8 cellular contexts compared by ENCODE assay signal in genomic region chr4:55395529-55396304, GRCh38. TPM values are rescaled to one million over a fixed set of nuclear protein-coding genes. Genes with fewer than 3 reads are reported as not detected.
A peak's percentile ranks its signal among the peaks of the same experiment; 100 is the strongest.
DNase-seq lines count a peak whose midpoint lies in the region; ATAC-seq, FAIRE-seq and TF ChIP-seq lines count a peak whose summit lies in the region.

A gene with protein sequence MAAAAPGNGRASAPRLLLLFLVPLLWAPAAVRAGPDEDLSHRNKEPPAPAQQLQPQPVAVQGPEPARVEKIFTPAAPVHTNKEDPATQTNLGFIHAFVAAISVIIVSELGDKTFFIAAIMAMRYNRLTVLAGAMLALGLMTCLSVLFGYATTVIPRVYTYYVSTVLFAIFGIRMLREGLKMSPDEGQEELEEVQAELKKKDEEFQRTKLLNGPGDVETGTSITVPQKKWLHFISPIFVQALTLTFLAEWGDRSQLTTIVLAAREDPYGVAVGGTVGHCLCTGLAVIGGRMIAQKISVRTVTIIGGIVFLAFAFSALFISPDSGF (plus strand): TSS chr4:55395957. CDS start chr4:55396190, 233 bp downstream.

- POLR2A ChIA-PET in endothelial cell of umbilical vein (lab: Charles Lee) = interaction anchor here (1.0 to 1.4 kb wide), 2 partner anchors 9 to 43 kb away, joined by 3 to 4 read pairs; no protein-coding TSS in a partner anchor

- H4K20me1 ChIP-seq in OCI-LY3 (ENCODE audit: insufficient read depth, low read length) (peaks cover 30% of the 10 kb centered on the region), endothelial cell of umbilical vein (replicated peaks; ENCODE audit: control insufficient read depth, extremely low read depth, insufficient read depth, low read length) (peaks cover 16% of the 10 kb centered on the region)

- CTCF ChIA-PET in endothelial cell of umbilical vein (lab: Charles Lee) = interaction anchor here (0.6 to 3.0 kb wide), 11 partner anchors 9 to 1441 kb away, joined by 3 to 10 read pairs (median 5); partner anchors contain the start of gene SRD5A3

- peak; percentile 35 for FAIRE-seq in endothelial cell of umbilical vein (lab: Jason Lieb, UNC)

- H3K9ac ChIP-seq in OCI-LY3 (ENCODE audit: low read length) (peak within 1 kb of the TSS; percentile 91), endothelial cell of umbilical vein (replicated peaks; ENCODE audit: extremely low read depth, insufficient read depth, low read length) (peak within 1 kb of the TSS; percentile 94)

- H3K27ac ChIP-seq in OCI-LY3 (ENCODE audit: low read length) = peak within 1 kb of the TSS; percentile 62
- peak within 1 kb of the TSS; percentile 79 for H3K27ac ChIP-seq in endothelial cell of umbilical vein (ENCODE audit: insufficient read depth, low read depth, low read length)

- TF ChIP-seq POLR2A in endothelial cell of umbilical vein (IDR thresholded peaks at IDR 0.05; ENCODE audit: low read depth, low read length) = peak; percentile 97

- DNase-seq in DMS 273 (lab: John Stamatoyannopoulos, UW; ENCODE audit: unreplicated experiment) (peak; percentile 92), HuH-7.5 (ENCODE audit: low spot score) (peak; percentile 69), activated T-cell treated with anti-CD3 and anti-CD28 coated beads for 1 hour (ENCODE audit: low read depth) (peak; percentile 79), endothelial cell of umbilical vein (ENCODE audit: low read depth, low spot score) (peak; percentile 88), middle frontal gyrus (ENCODE audit: extremely low spot score, low spot score) (peak; percentile 64)
- DNase-seq in stimulated activated CD8-positive, alpha-beta memory T cell treated with anti-CD3 and anti-CD28 coated beads, Interleukin-2, amount 100 ng/mL, for 48 hours (ENCODE audit: low read depth in 2 of 2) = peak; percentile 84 to 91

- BruUV-seq in endothelial cell of umbilical vein (replicated peaks; lab: Mats Ljungman, UMichigan) = no TSS peak

- intact Hi-C loops in endothelial cell of umbilical vein (cut with micrococcal nuclease) = loop anchor here (1.0 to 5.0 kb wide), 7 partner anchors 33 to 388 kb away; partner anchors contain the start of genes CLOCK, KDR and SRD5A3

- H2AFZ ChIP-seq in OCI-LY3 (ENCODE audit: low read depth, low read length) (peak within 1 kb of the TSS; percentile 98), endothelial cell of umbilical vein (ENCODE audit: low read depth, low read length) (peak within 1 kb of the TSS; percentile 92)

- dilution Hi-C loops in endothelial cell of umbilical vein (cut with MboI; ENCODE audit: extremely low pct_ligation_motif_present, low sequenced_read_pairs) = no loop called here

- no peaks in the 10 kb centered on the region for H3K9me3 ChIP-seq in OCI-LY3 (ENCODE audit: insufficient read depth, low read length)
- H3K9me3 ChIP-seq in endothelial cell of umbilical vein (replicated peaks; ENCODE audit: control insufficient read depth, insufficient read depth, low read length) = no peaks in the 10 kb centered on the region

- peak within 1 kb of the TSS; percentile 93 for H3K4me3 ChIP-seq in OCI-LY3 (ENCODE audit: low read length)
- H3K4me3 ChIP-seq in endothelial cell of umbilical vein (replicated peaks in 1 of 3; ENCODE audit: insufficient read depth in 1 of 3, low read depth in 1 of 3, low read length in 3 of 3) = peak within 1 kb of the TSS; percentile 89 to 98 (median 91)

- TF ChIP-seq CTCF in OCI-LY3 (IDR thresholded peaks at IDR 0.05; ENCODE audit: low read depth, low read length) (no peak), endothelial cell of umbilical vein (IDR thresholded peaks at IDR 0.05; ENCODE audit: extremely low read depth in 1 of 2, insufficient read depth in 1 of 2, low read depth in 1 of 2, low read length in 2 of 2) (no peak)

- H3K9me1 ChIP-seq in endothelial cell of umbilical vein (replicated peaks; ENCODE audit: control insufficient read depth, extremely low read depth, insufficient read depth, low read length) = no peaks in the 10 kb centered on the region

- H3K4me1 ChIP-seq in OCI-LY3 (ENCODE audit: low read length) = peaks cover 34% of the 10 kb centered on the region
- peaks cover 19% of the 10 kb centered on the region for H3K4me1 ChIP-seq in endothelial cell of umbilical vein (ENCODE audit: control insufficient read depth, extremely low read depth, insufficient read depth, low read length)

- H3K79me2 ChIP-seq in OCI-LY3 (ENCODE audit: low read length) (peaks cover 48% of the 10 kb centered on the region), endothelial cell of umbilical vein (ENCODE audit: control insufficient read depth, insufficient read depth, low read length) (peaks cover 47% of the 10 kb centered on the region)

- H3K27me3 ChIP-seq in OCI-LY3 (ENCODE audit: low read depth, low read length) = no peaks in the 10 kb centered on the region
- no peaks in the 10 kb centered on the region for H3K27me3 ChIP-seq in endothelial cell of umbilical vein (ENCODE audit: control insufficient read depth in 2 of 2, insufficient read depth in 2 of 2, low read length in 2 of 2)

- peak; percentile 96 for ATAC-seq in GM21528 (IDR thresholded peaks at IDR 0.05; ENCODE audit: low FRiP score, unreplicated experiment)

- H3K4me2 ChIP-seq in OCI-LY3 (ENCODE audit: low read length) = peak within 1 kb of the TSS; percentile 98
- peak within 1 kb of the TSS; percentile 99 for H3K4me2 ChIP-seq in endothelial cell of umbilical vein (ENCODE audit: insufficient read depth, low read length)

- peaks cover 17% of the 10 kb centered on the region for H3K36me3 ChIP-seq in OCI-LY3 (replicated peaks; ENCODE audit: low read depth, low read length)
- peaks cover 2 to 9% of the 10 kb centered on the region in 2 experiments for H3K36me3 ChIP-seq in endothelial cell of umbilical vein (ENCODE audit: control insufficient read depth in 2 of 2, extremely low read depth in 1 of 2, insufficient read depth in 2 of 2, low read length in 2 of 2)

TF ChIP-seq in endothelial cell of umbilical vein, 7 proteins besides CTCF, POLR2A, EP300 and RAD21:
- TF ChIP-seq FOS (IDR thresholded peaks at IDR 0.05; ENCODE audit: borderline replicate concordance, insufficient read depth, low read length) (no peak), JUN (IDR thresholded peaks at IDR 0.05; ENCODE audit: borderline replicate concordance, insufficient read depth, insufficient read length, low read depth) (no peak), GATA2 (IDR thresholded peaks at IDR 0.05; ENCODE audit: insufficient read depth, insufficient read length, low read depth, low read length) (no peak), POLR2AphosphoS5 (IDR thresholded peaks at IDR 0.05; ENCODE audit: insufficient read depth, low read depth, low read length) (peak; percentile 97), MYC (IDR thresholded peaks at IDR 0.05; ENCODE audit: low read depth, low read length) (no peak), EZH2 (IDR thresholded peaks at IDR 0.05; ENCODE audit: borderline replicate concordance, low read depth, low read length, severe bottlenecking) (no peak)

RNA-seq across cellular contexts. Expression of the gene that starts here (rescaled TPM):
- 159 and 177 TPM in 2 replicates for total RNA-seq in endothelial cell of umbilical vein
- 144 and 188 TPM in 2 replicates for polyA plus RNA-seq in endothelial cell of umbilical vein
- polyA plus RNA-seq in endothelial cell of umbilical vein (2011; cell fraction: cytosol; rRNA removed) = 71.6 and 82.9 TPM in 2 replicates
- polyA plus RNA-seq in endothelial cell of umbilical vein (2011; cell fraction: nucleus; rRNA removed) = 224 and 301 TPM in 2 replicates
- polyA plus RNA-seq in endothelial cell of umbilical vein (2012) = 67.9 and 96.6 TPM in 2 replicates
- 376 and 416 TPM in 2 replicates for polyA minus RNA-seq in endothelial cell of umbilical vein
- 58.4 TPM for polyA minus RNA-seq in endothelial cell of umbilical vein (2011; cell fraction: cytosol; rRNA and poly(A)+ RNA removed)
- polyA minus RNA-seq in endothelial cell of umbilical vein (2011; cell fraction: nucleus; rRNA and poly(A)+ RNA removed) = 216 and 313 TPM in 2 replicates

Comparison
In these comparisons a context has a peak if more than half of its experiments do, and no peak if none do; other contexts are left out.
1. Peak in every context shown above with its lines: DNase-seq, ATAC-seq, H3K4me3 ChIP-seq and H3K27ac ChIP-seq.